20 cellular contexts compared by ENCODE assay signal in genomic region chr14:36279306-36280244, GRCh38. TPM values are rescaled to one million over a fixed set of nuclear protein-coding genes. Genes with fewer than 3 reads are reported as not detected.
A peak's percentile ranks its signal among the peaks of the same experiment; 100 is the strongest.
DNase-seq lines count a peak whose midpoint lies in the region; ATAC-seq and TF ChIP-seq lines count a peak whose summit lies in the region.
"Had no signal": no experiment of that assay in that cellular context is flagged by ENCODE, and none has a peak within 500 bp of the region (broad histone marks: within the 10 kb centered on the region; RNA-seq: fewer than 3 reads in every experiment).

No MANE protein-coding gene starts in this region.

- H3K4me2 ChIP-seq in neural progenitor cell, result peak overlapping the region; percentile 60

- intact Hi-C loops in left ventricle myocardium superior (cut with micrococcal nuclease), result no loop called here

- H3K4me1 Mint-ChIP-seq in endodermal cell (peaks cover 16% of the 10 kb centered on the region), neural progenitor cell (peaks cover 58% of the 10 kb centered on the region)
- H3K4me1 Mint-ChIP-seq: CD4-positive, CD25-positive, alpha-beta regulatory T cell; memory B cell had no signal

- H3K9ac ChIP-seq in endodermal cell (ENCODE audit: extremely low read depth, low read length, poor library complexity, severe bottlenecking) (no peak overlapping the region), neural progenitor cell (no peak overlapping the region)

- no peak overlapping the region for H3K4me3 Mint-ChIP-seq in endodermal cell
- H3K4me3 Mint-ChIP-seq in neural progenitor cell, result peak overlapping the region; percentile 63
- H3K4me3 Mint-ChIP-seq: activated naive CD4-positive, alpha-beta T cell treated with anti-CD3 and anti-CD28 coated beads for 36 hours; CD4-positive, CD25-positive, alpha-beta regulatory T cell; memory B cell; T-helper 2 cell treated with Interferon-gamma antibody and Interleukin-4, amounts not matched to agents 5 μg/mL and 100 μg/mL, for 36 hours had no signal

- peak; percentile 5 for DNase-seq in DMS53 (lab: John Stamatoyannopoulos, UW)
- DNase-seq in DMS53 treated with DMSO at 0.1 percent for 48 hours (lab: John Stamatoyannopoulos, UW; ENCODE audit: unreplicated experiment), result no peak
- DNase-seq in NCI-H2227 (lab: John Stamatoyannopoulos, UW; ENCODE audit: unreplicated experiment), result peak; percentile 20
- no peak for DNase-seq in endodermal cell
- peak; percentile 81 for DNase-seq in neural progenitor cell (ENCODE audit: low spot score)
- no peak for DNase-seq in NCI-H446 treated with DMSO at 0.1 percent for 48 hours (lab: John Stamatoyannopoulos, UW)
- DNase-seq in left ventricle myocardium superior, result no peak
- DNase-seq: activated CD4-positive, alpha-beta T cell treated with anti-CD3 and anti-CD28 coated beads, Interleukin-2, amount 50 U/mL, for 1 hour; activated naive CD4-positive, alpha-beta T cell treated with anti-CD3 and anti-CD28 coated beads for 36 hours; amygdala; CD4-positive, CD25-positive, alpha-beta regulatory T cell; NCI-H1092; NCI-H526; trophoblast cell; WERI-Rb-1 had no signal

- TF ChIP-seq CTCF in endodermal cell (conservative IDR thresholded peaks at IDR 0.05) (no peak), neural progenitor cell (IDR thresholded peaks at IDR 0.05) (no peak)

- H3K27me3 ChIP-seq in endodermal cell (ENCODE audit: control insufficient read depth, insufficient read depth, low read length, poor library complexity, severe bottlenecking) (no peaks in the 10 kb centered on the region), neural progenitor cell (no peaks in the 10 kb centered on the region)
- H3K27me3 ChIP-seq: cardiac muscle cell had no signal

- H3K27ac ChIP-seq in endodermal cell (ENCODE audit: low read depth, low read length), result peak overlapping the region; percentile 81
- peak overlapping the region; percentile 89 for H3K27ac ChIP-seq in neural progenitor cell
- H3K27ac ChIP-seq: 22Rv1, cardiac muscle cell, WERI-Rb-1 had no signal

- H3K27ac Mint-ChIP-seq in endodermal cell, result no peak overlapping the region
- H3K27ac Mint-ChIP-seq in neural progenitor cell, result peak overlapping the region; percentile 95
- H3K27ac Mint-ChIP-seq: activated naive CD4-positive, alpha-beta T cell treated with anti-CD3 and anti-CD28 coated beads for 36 hours; CD4-positive, CD25-positive, alpha-beta regulatory T cell; memory B cell; T-helper 2 cell treated with Interferon-gamma antibody and Interleukin-4, amounts not matched to agents 5 μg/mL and 100 μg/mL, for 36 hours had no signal

- ATAC-seq in GM21526 (IDR thresholded peaks at IDR 0.05; ENCODE audit: low FRiP score, unreplicated experiment) (no peak), left ventricle myocardium superior (no peak)

- H3K27me3 Mint-ChIP-seq in endodermal cell (ENCODE audit: insufficient read depth) (peaks cover 2% of the 10 kb centered on the region), neural progenitor cell (ENCODE audit: insufficient read depth, low read depth) (peaks cover 3% of the 10 kb centered on the region)

- peaks cover 10% of the 10 kb centered on the region for H3K4me1 ChIP-seq in endodermal cell (ENCODE audit: control insufficient read depth, insufficient read depth, low read length)
- peaks cover 69% of the 10 kb centered on the region for H3K4me1 ChIP-seq in neural progenitor cell

- no peaks in the 10 kb centered on the region for H4K20me1 ChIP-seq in neural progenitor cell (ENCODE audit: low read depth)

- H3K36me3 ChIP-seq in endodermal cell (ENCODE audit: control insufficient read depth, insufficient read depth, low read length) (no peaks in the 10 kb centered on the region), neural progenitor cell (peaks cover 3% of the 10 kb centered on the region)
- H3K36me3 ChIP-seq: cardiac muscle cell, WERI-Rb-1 had no signal

- H3K9me3 ChIP-seq in endodermal cell (ENCODE audit: control insufficient read depth, low read length), result no peaks in the 10 kb centered on the region
- no peaks in the 10 kb centered on the region for H3K9me3 ChIP-seq in neural progenitor cell (ENCODE audit: low read depth)

- no peaks in the 10 kb centered on the region for H3K9me3 Mint-ChIP-seq in endodermal cell
- no peaks in the 10 kb centered on the region for H3K9me3 Mint-ChIP-seq in neural progenitor cell
- H3K9me3 Mint-ChIP-seq: activated naive CD4-positive, alpha-beta T cell treated with anti-CD3 and anti-CD28 coated beads for 36 hours; memory B cell; T-helper 2 cell treated with Interferon-gamma antibody and Interleukin-4, amounts not matched to agents 5 μg/mL and 100 μg/mL, for 36 hours had no signal

- no peaks in the 10 kb centered on the region for H3K79me2 ChIP-seq in neural progenitor cell (ENCODE audit: low read depth)

- H3K36me3 Mint-ChIP-seq in endodermal cell (ENCODE audit: low read depth) (no peaks in the 10 kb centered on the region), neural progenitor cell (no peaks in the 10 kb centered on the region)
- H3K36me3 Mint-ChIP-seq: CD4-positive, CD25-positive, alpha-beta regulatory T cell; memory B cell had no signal

- no peak overlapping the region for H3K4me3 ChIP-seq in endodermal cell (ENCODE audit: low read length)
- H3K4me3 ChIP-seq in neural progenitor cell, result no peak overlapping the region
- H3K4me3 ChIP-seq: cardiac muscle cell had no signal

- no peak overlapping the region for H2AFZ ChIP-seq in neural progenitor cell (replicated peaks)

- H3F3A ChIP-seq in neural progenitor cell (ENCODE audit: low read depth), result peaks cover 49% of the 10 kb centered on the region

- WGBS in endodermal cell (ENCODE audit: insufficient coverage in 1 of 2, insufficient read length in 1 of 2), 2 experiments, result 52 to 69% methylated on average over 4 to 7 of the region's 7 CpGs

RNA-seq across cellular contexts. Expression of gene MBIP, which starts 40.9 kb away (rescaled TPM):
- 10 to 100 TPM; 35.5 TPM for total RNA-seq in endodermal cell
- polyA plus RNA-seq in endodermal cell (2013, experiment 1 of 2), result 37.7 TPM
- 37.7 TPM for polyA plus RNA-seq in endodermal cell (2013, experiment 2 of 2)
- total RNA-seq in neural progenitor cell (ENCODE audit: low replicate concordance), result 33.2 and 49.7 TPM in 2 replicates
- total RNA-seq in left ventricle myocardium superior, result 10.1 TPM

Comparison
In these comparisons a context has a peak if more than half of its experiments do, and no peak if none do; other contexts are left out.
1. DNase-seq: peak in DMS53 (single experiment), NCI-H2227 (single experiment) and neural progenitor cell (single experiment); none in DMS53 treated with DMSO at 0.1 percent for 48 hours (single experiment), endodermal cell (single experiment), NCI-H446 treated with DMSO at 0.1 percent for 48 hours (single experiment) and left ventricle myocardium superior (single experiment).